Comparison of ENCODE assay signal across 8 cellular contexts in the genomic region with DNA sequence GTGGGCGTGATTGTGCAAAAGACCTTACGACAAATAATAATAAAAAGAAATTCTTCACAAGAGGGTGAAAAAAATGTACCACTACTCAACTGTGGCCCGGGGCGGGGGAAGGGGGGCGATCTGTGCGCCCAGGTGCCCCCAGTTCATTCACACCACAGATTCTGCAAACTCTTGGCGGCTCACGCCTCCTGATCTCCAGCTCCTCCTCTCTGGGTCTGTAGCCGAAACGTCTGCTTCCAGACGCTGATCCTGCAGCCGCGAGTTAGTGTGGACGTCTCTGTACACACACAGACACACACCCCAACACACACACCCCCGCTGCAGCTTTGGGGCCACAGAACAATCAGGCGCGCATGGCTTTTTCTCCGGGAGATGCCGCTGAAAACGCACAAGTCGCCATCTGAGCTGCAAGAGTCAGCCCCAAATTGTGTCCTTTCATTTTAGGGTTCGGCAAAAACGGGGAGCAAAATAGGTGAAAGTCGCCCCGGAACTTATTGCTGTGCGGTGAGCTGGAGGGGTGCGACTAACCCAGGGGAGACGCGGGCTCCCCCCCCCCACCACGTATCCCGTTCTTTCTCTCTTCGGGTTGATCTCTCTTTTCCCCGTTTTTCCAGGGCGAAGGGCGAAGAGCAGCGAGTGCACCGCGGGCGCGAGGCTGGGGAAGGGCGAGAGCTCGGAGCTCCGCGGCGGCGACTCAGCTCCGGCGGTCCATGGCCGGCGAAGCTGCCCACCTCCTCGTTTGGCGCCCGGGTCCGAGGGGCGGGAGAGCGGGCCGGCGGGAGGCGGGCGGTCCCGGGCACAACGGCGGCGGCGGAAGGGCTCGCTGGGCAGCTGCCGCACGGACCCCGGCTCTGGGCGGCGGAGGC. TPM values are rescaled to one million over a fixed set of nuclear protein-coding genes. Genes with fewer than 3 reads are reported as not detected.
DNase-seq lines count a peak whose midpoint lies in the region; ATAC-seq and TF ChIP-seq lines count a peak whose summit lies in the region.

No MANE protein-coding gene starts in this region.

- H3K36me3 ChIP-seq in ACC112 (ENCODE audit: insufficient read depth, low read length) (no peaks in the 10 kb centered on the region), neuronal stem cell (replicated peaks in 1 of 2; ENCODE audit: control insufficient read depth in 2 of 2, insufficient read depth in 2 of 2, low read length in 2 of 2) (peaks cover 0 to 20% of the 10 kb centered on the region in 2 donors)

- peak overlapping the region; percentile 97 for H3K18ac ChIP-seq in neuronal stem cell (ENCODE audit: low read length)

- TF ChIP-seq CTCF in GM13976 (IDR thresholded peaks at IDR 0.05; ENCODE audit: borderline replicate concordance, control extremely low read depth, extremely low read depth, insufficient read depth, missing control alignments): no peak
- no peak for TF ChIP-seq CTCF in fibroblast of the aortic adventitia (IDR thresholded peaks at IDR 0.05; ENCODE audit: insufficient read depth, low read length)

- peaks cover 5% of the 10 kb centered on the region; the same call in 1 of the 2 replicates for H3K27me3 ChIP-seq in ACC112 (ENCODE audit: insufficient read depth, low read length)
- H3K27me3 ChIP-seq in neuronal stem cell (ENCODE audit: control insufficient read depth in 3 of 3, insufficient read depth in 3 of 3, low read depth in 1 of 3, low read length in 3 of 3): peaks cover 0 to 56% (median 26%) of the 10 kb centered on the region in 3 experiments

- no peaks in the 10 kb centered on the region for H3K79me2 ChIP-seq in ACC112 (ENCODE audit: control insufficient read depth, insufficient read depth, low read length, unreplicated experiment)

- H2BK12ac ChIP-seq in neuronal stem cell (ENCODE audit: low read length): no peak overlapping the region

- no peak overlapping the region for H2AK5ac ChIP-seq in neuronal stem cell (ENCODE audit: low read depth, low read length)

- H3K27ac ChIP-seq in ACC112 (ENCODE audit: low read depth, low read length) (no peak overlapping the region), neuronal stem cell (replicated peaks; ENCODE audit: low read length) (no peak overlapping the region)

- no peaks in the 10 kb centered on the region for H3K79me1 ChIP-seq in neuronal stem cell (ENCODE audit: low read depth, low read length)

- DNase-seq in GM13976 (ENCODE audit: low spot score) (peak; percentile 59), SW480 (ENCODE audit: low spot score) (peak; percentile 67), fibroblast of the aortic adventitia (ENCODE audit: low read depth) (peak; percentile 65), neuronal stem cell (ENCODE audit: low spot score) (peak; percentile 41), NCI-H187 treated with DMSO at 0.1 percent for 48 hours (lab: John Stamatoyannopoulos, UW) (no peak)
- DNase-seq in activated effector memory CD4-positive, alpha-beta T cell treated with Interleukin-2 at 50 U/mL for 16 hours: no peak

- no peak overlapping the region for H3K4ac ChIP-seq in neuronal stem cell (ENCODE audit: low read length)

- in situ Hi-C loops in GM13976 (cut with MboI; ENCODE audit: low sequenced_read_pairs, unreplicated experiment): loop anchor here (10.0 to 25.0 kb wide), 2 partner anchors 237 to 775 kb away; no protein-coding TSS in a partner anchor

- H4K8ac ChIP-seq in neuronal stem cell (ENCODE audit: low read depth, low read length): no peak overlapping the region

- H3K4me3 ChIP-seq in ACC112 (ENCODE audit: low read depth, low read length) (peak overlapping the region; percentile 88), fibroblast of the aortic adventitia (ENCODE audit: low read depth, low read length) (peak overlapping the region; percentile 72), neuronal stem cell (ENCODE audit: low read length in 2 of 2) (peak overlapping the region; percentile 76 to 83)

- H3K23ac ChIP-seq in neuronal stem cell (ENCODE audit: low read depth, low read length, poor library complexity): no peak overlapping the region

- no peak overlapping the region for H3K14ac ChIP-seq in neuronal stem cell (ENCODE audit: low read length)

- ATAC-seq in GM19455 (IDR thresholded peaks at IDR 0.05; ENCODE audit: unreplicated experiment): no peak

- peaks cover 10% of the 10 kb centered on the region for H3K4me1 ChIP-seq in ACC112 (ENCODE audit: control insufficient read depth, insufficient read depth, low read length, unreplicated experiment)
- H3K4me1 ChIP-seq in neuronal stem cell (ENCODE audit: control insufficient read depth in 2 of 2, insufficient read depth in 1 of 2, low read depth in 1 of 2, low read length in 2 of 2): peaks cover 9 to 28% of the 10 kb centered on the region in 2 donors

- H2AFZ ChIP-seq in ACC112 (ENCODE audit: low read length, unreplicated experiment): peak overlapping the region; percentile 61
- peak overlapping the region; percentile 97 for H2AFZ ChIP-seq in neuronal stem cell (ENCODE audit: low read length)

- peak overlapping the region; percentile 85 for H3K9ac ChIP-seq in neuronal stem cell (ENCODE audit: low read depth, low read length, poor library complexity)

- peak overlapping the region; percentile 35 for H2BK120ac ChIP-seq in neuronal stem cell (ENCODE audit: low read depth, low read length)

- peaks cover 0 to 12% of the 10 kb centered on the region in 2 donors for H3K9me3 ChIP-seq in neuronal stem cell (replicated peaks in 1 of 2; ENCODE audit: control insufficient read depth in 2 of 2, insufficient read depth in 1 of 2, low read depth in 1 of 2, low read length in 2 of 2)

- H3K4me2 ChIP-seq in neuronal stem cell (ENCODE audit: insufficient read depth, low read length, poor library complexity, severe bottlenecking): peak overlapping the region; percentile 97

- H2BK15ac ChIP-seq in neuronal stem cell (ENCODE audit: low read length): peak overlapping the region; percentile 53

- no CpG with 5 or more reads among the region's 71 CpGs for WGBS in neuronal stem cell (ENCODE audit: extremely low coverage in 2 of 2, insufficient read length in 2 of 2, insufficient replicate concordance in 1 of 2), 2 donors

- no peak overlapping the region for H4K91ac ChIP-seq in neuronal stem cell (ENCODE audit: low read depth, low read length, poor library complexity)

- H2BK5ac ChIP-seq in neuronal stem cell (ENCODE audit: low read length): peak overlapping the region; percentile 28

RNA-seq across cellular contexts. Expression of gene WNT5A, which starts 0.5 kb away (rescaled TPM):
- total RNA-seq in fibroblast of the aortic adventitia (ENCODE audit: low replicate concordance): 5.8 and 42.4 TPM in 2 replicates
- 1.7 TPM for polyA plus RNA-seq in neuronal stem cell (2013, experiment 1 of 2)
- 1.6 TPM for polyA plus RNA-seq in neuronal stem cell (2013, experiment 2 of 2)

Comparison
In these comparisons a context has a peak if more than half of its experiments do, and no peak if none do; other contexts are left out.
1. DNase-seq: peak in GM13976 (single experiment), SW480 (single experiment), fibroblast of the aortic adventitia (single experiment) and neuronal stem cell (single experiment); none in activated effector memory CD4-positive, alpha-beta T cell treated with Interleukin-2 at 50 U/mL for 16 hours (single experiment) and NCI-H187 treated with DMSO at 0.1 percent for 48 hours (single experiment).
2. Peak in every context shown above with its lines, with median percentiles within 50 percentile points of each other: H3K4me3 ChIP-seq.